Comparison of ENCODE assay signal across 18 cellular contexts in genomic region chr16:67190041-67190440, GRCh38. TPM values are rescaled to one million over a fixed set of nuclear protein-coding genes. Genes with fewer than 3 reads are reported as not detected.
DNase-seq lines count a peak whose midpoint lies in the region; TF ChIP-seq lines count a peak whose summit lies in the region.
"Had no signal": no experiment of that assay in that cellular context is flagged by ENCODE, and none has a peak within 500 bp of the region (broad histone marks: within the 10 kb centered on the region; RNA-seq: fewer than 3 reads in every experiment).

EXOC3L1 (minus strand) TSS chr16:67190136; CDS start chr16:67189676, 460 bp downstream.

- no peak within 1 kb of the TSS for H3K4me3 ChIP-seq in fibroblast of lung (replicated peaks in 1 of 4; ENCODE audit: control extremely low read depth in 1 of 4, insufficient read depth in 1 of 4, low read depth in 3 of 4, low read length in 4 of 4)
- H3K4me3 ChIP-seq: coronary artery, prostate gland, uterus had no signal

- H3K27ac Mint-ChIP-seq in T-helper 2 cell treated with Interferon-gamma antibody and Interleukin-4, amounts not matched to agents 5 μg/mL and 100 μg/mL, for 36 hours: no peak within 1 kb of the TSS
- H3K27ac Mint-ChIP-seq in neural crest cell (ENCODE audit: unreplicated experiment): no peak within 1 kb of the TSS

- peaks cover 25% of the 10 kb centered on the region for H3K4me1 ChIP-seq in fibroblast of lung (ENCODE audit: control insufficient read depth, extremely low read depth, insufficient read depth, low read length)

- POLR2A ChIA-PET in RWPE1 (lab: Yijun Ruan, JAX; ENCODE audit: low non-redundant PET): no interaction called here

- peaks cover 27% of the 10 kb centered on the region for H3K79me2 ChIP-seq in fibroblast of lung (ENCODE audit: control insufficient read depth, insufficient read depth, low read length)

- H4K20me1 ChIP-seq in fibroblast of lung (ENCODE audit: control insufficient read depth, extremely low read depth, insufficient read depth, low read length): no peaks in the 10 kb centered on the region

- peak within 1 kb of the TSS; percentile 23 for H3K4me2 ChIP-seq in fibroblast of lung (ENCODE audit: extremely low read depth, insufficient read depth, low read length)

- TF ChIP-seq CTCF in RWPE1 (conservative IDR thresholded peaks at IDR 0.05; ENCODE audit: low read depth) (no peak), fibroblast of lung (conservative IDR thresholded peaks at IDR 0.05 in 1 of 2, IDR thresholded peaks at IDR 0.05 in 1 of 2; ENCODE audit: low read depth in 1 of 2, low read length in 2 of 2) (no peak), neural crest cell (conservative IDR thresholded peaks at IDR 0.05) (no peak)

- no peaks in the 10 kb centered on the region for H3K9me3 ChIP-seq in fibroblast of lung (ENCODE audit: control insufficient read depth, insufficient read depth, low read depth, low read length)
- H3K9me3 ChIP-seq: prostate gland, uterus had no signal

- peaks cover 12% of the 10 kb centered on the region for H3K36me3 ChIP-seq in fibroblast of lung (ENCODE audit: control insufficient read depth, insufficient read depth, low read length)
- H3K36me3 ChIP-seq: uterus had no signal

- no peaks in the 10 kb centered on the region for H3K27me3 ChIP-seq in fibroblast of lung (ENCODE audit: control insufficient read depth, insufficient read depth, low read length)
- H3K27me3 ChIP-seq: uterus had no signal

- H2AFZ ChIP-seq in fibroblast of lung (ENCODE audit: low read length): no peak within 1 kb of the TSS

- H3K27ac ChIP-seq in RWPE1: peak within 1 kb of the TSS; percentile 26; the same call in 1 of the 2 replicates
- H3K27ac ChIP-seq in fibroblast of lung (ENCODE audit: insufficient read depth, low read length): no peak within 1 kb of the TSS
- H3K27ac ChIP-seq: coronary artery, prostate gland, uterus had no signal

- H3K27me3 Mint-ChIP-seq in T-helper 2 cell treated with Interferon-gamma antibody and Interleukin-4, amounts not matched to agents 5 μg/mL and 100 μg/mL, for 36 hours (ENCODE audit: low read depth): peaks cover 7% of the 10 kb centered on the region
- H3K27me3 Mint-ChIP-seq in neural crest cell (ENCODE audit: low read depth): peaks cover 18% of the 10 kb centered on the region

- peaks cover 25% of the 10 kb centered on the region for H3K36me3 Mint-ChIP-seq in T-helper 2 cell treated with Interferon-gamma antibody and Interleukin-4, amounts not matched to agents 5 μg/mL and 100 μg/mL, for 36 hours (ENCODE audit: low read depth)
- H3K36me3 Mint-ChIP-seq in neural crest cell (ENCODE audit: low read depth): no peaks in the 10 kb centered on the region

- no peaks in the 10 kb centered on the region for H3K9me3 Mint-ChIP-seq in T-helper 2 cell treated with Interferon-gamma antibody and Interleukin-4, amounts not matched to agents 5 μg/mL and 100 μg/mL, for 36 hours
- H3K9me3 Mint-ChIP-seq in neural crest cell: no peaks in the 10 kb centered on the region
- H3K9me3 Mint-ChIP-seq: CD8-positive, alpha-beta T cell had no signal

- H3K4me3 Mint-ChIP-seq in T-helper 2 cell treated with Interferon-gamma antibody and Interleukin-4, amounts not matched to agents 5 μg/mL and 100 μg/mL, for 36 hours: peak within 1 kb of the TSS; percentile 95
- H3K4me3 Mint-ChIP-seq in neural crest cell: peak within 1 kb of the TSS; percentile 93

- CTCF ChIA-PET in RWPE1 (lab: Yijun Ruan, JAX): interaction anchor here (0.5 to 0.7 kb wide), 3 partner anchors 20 to 236 kb away, joined by 3 to 6 read pairs (median 3); partner anchors contain the start of gene NOL3

- peaks cover 35% of the 10 kb centered on the region for H3K4me1 Mint-ChIP-seq in T-helper 2 cell treated with Interferon-gamma antibody and Interleukin-4, amounts not matched to agents 5 μg/mL and 100 μg/mL, for 36 hours (ENCODE audit: low read depth)
- peaks cover 29% of the 10 kb centered on the region for H3K4me1 Mint-ChIP-seq in neural crest cell

- no peak for DNase-seq in T-helper 2 cell treated with Interferon-gamma antibody and Interleukin-4, amounts not matched to agents 5 μg/mL and 100 μg/mL, for 36 hours (ENCODE audit: low spot score)
- DNase-seq in T-helper 2 cell: no peak
- no peak for DNase-seq in RWPE1 (ENCODE audit: low spot score)
- DNase-seq in fibroblast of lung (ENCODE audit: low read depth in 2 of 2): no peak
- no peak for DNase-seq in neural crest cell (ENCODE audit: low read depth, low spot score)
- no peak for DNase-seq in NCI-H146 treated with DMSO at 0.1 percent for 48 hours (lab: John Stamatoyannopoulos, UW; ENCODE audit: unreplicated experiment)
- no peak for DNase-seq in COR-L47 (lab: John Stamatoyannopoulos, UW)
- DNase-seq in superior temporal gyrus (ENCODE audit: extremely low spot score): no peak
- DNase-seq: activated CD8-positive, alpha-beta memory T cell treated with anti-CD3 and anti-CD28 coated beads for 24 hours; activated effector memory CD4-positive, alpha-beta T cell treated with anti-CD3 and anti-CD28 coated beads, Interleukin-2, amount 50 U/mL, for 16 hours; CD8-positive, alpha-beta T cell; NCI-H2029; NCI-H524 treated with DMSO at 0.1 percent for 48 hours; stimulated activated CD4-positive, alpha-beta T cell treated with anti-CD3 and anti-CD28 coated beads, Interleukin-12 subunit alpha, Interleukin-12 subunit beta, amount 100 ng/mL, for 4 hours; stimulated activated naive CD4-positive, alpha-beta T cell treated with Interleukin-2 at 50 U/mL for 16 hours; uterus had no signal

- no peak within 1 kb of the TSS for H3K9ac ChIP-seq in fibroblast of lung (ENCODE audit: insufficient read depth, low read length)

RNA-seq across cellular contexts. Expression of gene EXOC3L1, which starts in this region (rescaled TPM):
- total RNA-seq in fibroblast of lung (0.26 and 0.33 TPM in 2 replicates), neural crest cell (0.30 and 0.44 TPM in 2 replicates)
- polyA plus RNA-seq in fibroblast of lung: 0.09 TPM in 1 of 2 replicates, not detected in the other
- polyA plus RNA-seq in fibroblast of lung (2012): 0.28 and 0.30 TPM in 2 replicates
- not detected in 2 replicates for polyA minus RNA-seq in fibroblast of lung (ENCODE audit: low replicate concordance)
- total RNA-seq: CD8-positive, alpha-beta T cell had no signal
